ENCODE assay signal across 9 cellular contexts in genomic region chr20:41619360-41620115, GRCh38. TPM values are rescaled to one million over a fixed set of nuclear protein-coding genes. Genes with fewer than 3 reads are reported as not detected.
DNase-seq lines count a peak whose midpoint lies in the region; ATAC-seq and TF ChIP-seq lines count a peak whose summit lies in the region.
"Had no signal": no experiment of that assay in that cellular context is flagged by ENCODE, and none has a peak within 500 bp of the region (broad histone marks: within the 10 kb centered on the region; RNA-seq: fewer than 3 reads in every experiment).

No MANE protein-coding gene starts in this region.

- WGBS in gastroesophageal sphincter (ENCODE audit: low coverage in 1 of 2), 2 donors, result 67 to 68% methylated on average over 4 to 5 of the region's 5 CpGs
- 69 to 84% (median 76%) methylated on average over 5 of the region's 5 CpGs for WGBS in spleen, 5 donors

- peak overlapping the region; percentile 34 for H3K27ac Mint-ChIP-seq in activated T-cell treated with anti-CD3 and anti-CD28 coated beads, Interleukin-2, amount 50 U/mL, for 24 hours
- H3K27ac Mint-ChIP-seq in stimulated activated naive CD8-positive, alpha-beta T cell treated with anti-CD3 and anti-CD28 coated beads, Interleukin-15, amount 100 ng/mL, for 72 hours, result no peak overlapping the region

- H3K36me3 ChIP-seq in SK-N-MC (ENCODE audit: insufficient read depth, low read length) (no peaks in the 10 kb centered on the region), gastroesophageal sphincter (no peaks in the 10 kb centered on the region), spleen (no peaks in the 10 kb centered on the region)

- no peak for ATAC-seq in gastroesophageal sphincter
- no peak for ATAC-seq in stimulated activated naive CD8-positive, alpha-beta T cell treated with anti-CD3 and anti-CD28 coated beads, Interleukin-15, amount 100 ng/mL, for 72 hours

- no peaks in the 10 kb centered on the region for H3K9me3 Mint-ChIP-seq in activated T-cell treated with anti-CD3 and anti-CD28 coated beads, Interleukin-2, amount 50 U/mL, for 24 hours
- no peaks in the 10 kb centered on the region for H3K9me3 Mint-ChIP-seq in stimulated activated naive CD8-positive, alpha-beta T cell treated with anti-CD3 and anti-CD28 coated beads, Interleukin-15, amount 100 ng/mL, for 72 hours
- H3K9me3 Mint-ChIP-seq: dendritic cell treated with granulocyte-macrophage colony-stimulating factor and Interleukin-4, amounts not matched to agents 40 ng/mL and 50 ng/mL, for 4 days had no signal

- no peak for TF ChIP-seq EP300 in gastroesophageal sphincter (IDR thresholded peaks at IDR 0.05)

- H3K27ac ChIP-seq in SK-N-MC (no peak overlapping the region), gastroesophageal sphincter (peak overlapping the region in 3 of 4 donors; percentile 71 to 92 (median 85)), spleen (peak overlapping the region in 1 of 8 donors; percentile 90)

- no peaks in the 10 kb centered on the region for H3K27me3 Mint-ChIP-seq in activated T-cell treated with anti-CD3 and anti-CD28 coated beads, Interleukin-2, amount 50 U/mL, for 24 hours
- no peaks in the 10 kb centered on the region for H3K27me3 Mint-ChIP-seq in stimulated activated naive CD8-positive, alpha-beta T cell treated with anti-CD3 and anti-CD28 coated beads, Interleukin-15, amount 100 ng/mL, for 72 hours

- H3K36me3 Mint-ChIP-seq in activated T-cell treated with anti-CD3 and anti-CD28 coated beads, Interleukin-2, amount 50 U/mL, for 24 hours (ENCODE audit: low read depth), result peaks cover 3% of the 10 kb centered on the region

- TF ChIP-seq POLR2A in gastroesophageal sphincter (IDR thresholded peaks at IDR 0.05) (no peak), spleen (IDR thresholded peaks at IDR 0.05) (no peak)

- TF ChIP-seq CTCF in gastroesophageal sphincter (IDR thresholded peaks at IDR 0.05), result no peak
- no peak for TF ChIP-seq CTCF in spleen (IDR thresholded peaks at IDR 0.05 in 8 of 11, conservative IDR thresholded peaks at IDR 0.05 in 3 of 11)

- no peaks in the 10 kb centered on the region for H3K27me3 ChIP-seq in gastroesophageal sphincter
- no peaks in the 10 kb centered on the region for H3K27me3 ChIP-seq in spleen (replicated peaks in 1 of 7)

- peaks cover 6 to 40% (median 7%) of the 10 kb centered on the region in 3 donors for H3K4me1 ChIP-seq in gastroesophageal sphincter
- H3K4me1 ChIP-seq in spleen, result peaks cover 21 to 41% (median 38%) of the 10 kb centered on the region in 6 donors

- H3K9me3 ChIP-seq in SK-N-MC (ENCODE audit: low read depth, low read length) (no peaks in the 10 kb centered on the region), gastroesophageal sphincter (no peaks in the 10 kb centered on the region), spleen (no peaks in the 10 kb centered on the region)

- intact Hi-C loops in spleen (cut with DNase I; ENCODE audit: low total_unique reads), result no loop called here

- DNase-seq in activated T-cell treated with anti-CD3 and anti-CD28 coated beads, Interleukin-2, amount 50 U/mL, for 24 hours, result no peak
- DNase-seq in activated T-cell treated with anti-CD3 and anti-CD28 coated beads, Interleukin-2, amount 50 U/mL, for 1 hour, result no peak
- DNase-seq in SK-N-MC (ENCODE audit: low read depth, low spot score) (no peak), mucosa of gallbladder (ENCODE audit: low spot score) (no peak), spleen (no peak), GF-D8 (lab: John Stamatoyannopoulos, UW) (no peak)
- DNase-seq in stimulated activated naive CD8-positive, alpha-beta T cell treated with anti-CD3 and anti-CD28 coated beads, Interleukin-15, amount 100 ng/mL, for 72 hours, result no peak

- H3K4me3 Mint-ChIP-seq in activated T-cell treated with anti-CD3 and anti-CD28 coated beads, Interleukin-2, amount 50 U/mL, for 24 hours, result peak overlapping the region; percentile 81
- H3K4me3 Mint-ChIP-seq in stimulated activated naive CD8-positive, alpha-beta T cell treated with anti-CD3 and anti-CD28 coated beads, Interleukin-15, amount 100 ng/mL, for 72 hours, result peak overlapping the region; percentile 12 to 95

- H3K9ac ChIP-seq in SK-N-MC (ENCODE audit: insufficient read length), result no peak overlapping the region

- H3K4me3 ChIP-seq in SK-N-MC (peak overlapping the region; percentile 88; the same call in 1 of the 2 replicates), gastroesophageal sphincter (peak overlapping the region in 1 of 2 donors; percentile 79), spleen (peak overlapping the region in 4 of 8 donors; percentile 76 to 91 (median 84))

- H3K4me1 Mint-ChIP-seq in activated T-cell treated with anti-CD3 and anti-CD28 coated beads, Interleukin-2, amount 50 U/mL, for 24 hours (ENCODE audit: low read depth), result peaks cover 34% of the 10 kb centered on the region
- H3K4me1 Mint-ChIP-seq in stimulated activated naive CD8-positive, alpha-beta T cell treated with anti-CD3 and anti-CD28 coated beads, Interleukin-15, amount 100 ng/mL, for 72 hours, result peaks cover 39% of the 10 kb centered on the region

RNA-seq across cellular contexts. Expression of gene CHD6, which starts 1.4 kb away (rescaled TPM):
- total RNA-seq in gastroesophageal sphincter, result 10 to 100 TPM; 37.4 to 58.3 (median 40.4) TPM
- 47.7 TPM for total RNA-seq in mucosa of gallbladder
- 10 to 100 TPM; 45.0 to 68.3 (median 52.8) TPM for total RNA-seq in spleen
- polyA plus RNA-seq in spleen, result 1 to 10 TPM; 4.2 to 6.1 (median 5.4) TPM
